ENCODE assay signal across 7 cellular contexts in genomic region chr14:36556811-36557433, GRCh38. TPM values are rescaled to one million over a fixed set of nuclear protein-coding genes. Genes with fewer than 3 reads are reported as not detected.
DNase-seq lines count a peak whose midpoint lies in the region; ATAC-seq and TF ChIP-seq lines count a peak whose summit lies in the region.

No MANE protein-coding gene starts in this region.

- no peaks in the 10 kb centered on the region for H3K4me1 Mint-ChIP-seq in chondrocyte (ENCODE audit: low read depth)

- no peak overlapping the region for H3K4me3 Mint-ChIP-seq in chondrocyte (ENCODE audit: unreplicated experiment)

- H3K4me3 ChIP-seq in neural cell (ENCODE audit: low read length), result no peak overlapping the region

- peaks cover 37% of the 10 kb centered on the region for H3K27me3 Mint-ChIP-seq in chondrocyte (ENCODE audit: low read depth)

- no peaks in the 10 kb centered on the region for H3K9me3 ChIP-seq in neural cell (ENCODE audit: low read length)

- POLR2A ChIA-PET in HEK293T (lab: Yijun Ruan, JAX), result no interaction called here

- TF ChIP-seq CTCF in chondrocyte (IDR thresholded peaks at IDR 0.05) (peak; percentile 82), neural cell (IDR thresholded peaks at IDR 0.05; ENCODE audit: poor library complexity, severe bottlenecking) (peak; percentile 67)

- H3K27ac ChIP-seq in neural cell (ENCODE audit: low read length), result no peak overlapping the region

- no peak overlapping the region for H3K4me2 ChIP-seq in neural cell (ENCODE audit: low read length)

- TF ChIP-seq RAD21 in neural cell (conservative IDR thresholded peaks at IDR 0.05), result peak; percentile 70

- no peak overlapping the region for H3K9ac ChIP-seq in neural cell (ENCODE audit: low read length)

- TF ChIP-seq EP300 in neural cell (conservative IDR thresholded peaks at IDR 0.05; ENCODE audit: poor library complexity, severe bottlenecking), result no peak

- no peaks in the 10 kb centered on the region for H3K27me3 ChIP-seq in neural cell (ENCODE audit: insufficient read depth, low read depth, low read length)

- H3K9me2 ChIP-seq in neural cell (ENCODE audit: insufficient read depth, low read length), result no peaks in the 10 kb centered on the region

- peak overlapping the region; percentile 6 for H3K27ac Mint-ChIP-seq in chondrocyte (ENCODE audit: unreplicated experiment)

- CTCF ChIA-PET in HEK293T (lab: Yijun Ruan, JAX), result interaction anchor here (0.6 to 1.1 kb wide), 5 partner anchors 18 to 524 kb away, joined by 3 to 5 read pairs (median 4); no protein-coding TSS in a partner anchor

- no peaks in the 10 kb centered on the region for H3K79me2 ChIP-seq in neural cell (replicated peaks; ENCODE audit: insufficient read depth, low read length)

- no peaks in the 10 kb centered on the region for H3F3A ChIP-seq in neural cell (ENCODE audit: insufficient read depth, low read length, poor library complexity, severe bottlenecking)

- no peaks in the 10 kb centered on the region for H3K36me3 ChIP-seq in neural cell (ENCODE audit: insufficient read depth, low read length)

- H2AFZ ChIP-seq in neural cell (ENCODE audit: low read depth, low read length), result no peak overlapping the region

- no peaks in the 10 kb centered on the region for H3K9me3 Mint-ChIP-seq in chondrocyte (ENCODE audit: low read depth)

- peaks cover 1% of the 10 kb centered on the region for H3K36me3 Mint-ChIP-seq in chondrocyte (ENCODE audit: low read depth)

- ATAC-seq in HG03025 (IDR thresholded peaks at IDR 0.05; ENCODE audit: low FRiP score, unreplicated experiment), result no peak
- ATAC-seq in HG02981 (IDR thresholded peaks at IDR 0.05; ENCODE audit: unreplicated experiment), result no peak

- DNase-seq in Daoy (ENCODE audit: low read depth) (peak; percentile 51), HEK293T (ENCODE audit: extremely low spot score) (peak; percentile 51), NOMO-1 treated with DMSO at 0.1 percent for 48 hours (lab: John Stamatoyannopoulos, UW; ENCODE audit: unreplicated experiment) (peak; percentile 24), chondrocyte (ENCODE audit: low spot score) (no peak)

- H4K20me1 ChIP-seq in neural cell (ENCODE audit: insufficient read depth), result no peaks in the 10 kb centered on the region

TF ChIP-seq in HEK293T, 16 proteins besides CTCF, POLR2A, EP300 and RAD21:
- TF ChIP-seq HDGF (IDR thresholded peaks at IDR 0.05; ENCODE audit: borderline replicate concordance), result no peak
- TF ChIP-seq BHLHE40 (IDR thresholded peaks at IDR 0.05; ENCODE audit: borderline replicate concordance), result no peak
- no peak for TF ChIP-seq CTBP1 (IDR thresholded peaks at IDR 0.05; ENCODE audit: borderline replicate concordance)
- TF ChIP-seq FOXK2 (IDR thresholded peaks at IDR 0.05), result no peak
- TF ChIP-seq L3MBTL2 (conservative IDR thresholded peaks at IDR 0.05), result no peak
- no peak for TF ChIP-seq ELF4 (IDR thresholded peaks at IDR 0.05)

TF ChIP-seq in neural cell, 6 proteins besides CTCF, POLR2A, EP300 and RAD21:
- TF ChIP-seq SMC3 (conservative IDR thresholded peaks at IDR 0.05; ENCODE audit: poor library complexity) (peak; percentile 64), TAF1 (IDR thresholded peaks at IDR 0.05; ENCODE audit: low read depth) (no peak)

RNA-seq across cellular contexts. Expression of gene NKX2-8, which starts 25.5 kb away (rescaled TPM):
- 2.6 and 4.8 TPM in 2 replicates for total RNA-seq in Daoy (2014; rRNA removed; shearing (Covaris generic))
- not detected in 3 replicates for total RNA-seq in chondrocyte
- not detected in 2 replicates for polyA plus RNA-seq in neural cell
- not detected in 2 replicates for polyA minus RNA-seq in neural cell

RNA-seq across cellular contexts. Expression of gene NKX2-1, which starts 36.9 kb away (rescaled TPM):
- total RNA-seq in Daoy (2014; rRNA removed; shearing (Covaris generic)), result 4.7 and 5.1 TPM in 2 replicates
- not detected in 3 replicates for total RNA-seq in chondrocyte
- 1.5 and 5.0 TPM in 2 replicates for polyA plus RNA-seq in neural cell
- polyA minus RNA-seq in neural cell, result 1.5 and 1.7 TPM in 2 replicates
